Comparison of ENCODE assay signal across 9 cellular contexts in genomic region chr2:38747819-38748218, GRCh38. TPM values are rescaled to one million over a fixed set of nuclear protein-coding genes. Genes with fewer than 3 reads are reported as not detected.
DNase-seq lines count a peak whose midpoint lies in the region; ATAC-seq, FAIRE-seq and TF ChIP-seq lines count a peak whose summit lies in the region.
"Had no signal": no experiment of that assay in that cellular context is flagged by ENCODE, and none has a peak within 500 bp of the region (broad histone marks: within the 10 kb centered on the region; RNA-seq: fewer than 3 reads in every experiment).

No MANE protein-coding gene starts in this region.

- no peaks in the 10 kb centered on the region for H3K9me3 Mint-ChIP-seq in activated CD8-positive, alpha-beta T cell treated with anti-CD3 and anti-CD28 coated beads, Interleukin-2, amount 10 ng/mL, durations not matched to agents 7 days and 5 days (ENCODE audit: insufficient read depth)

- peaks cover 17 to 52% of the 10 kb centered on the region in 2 experiments for H3K36me3 ChIP-seq in HepG2 (replicated peaks in 1 of 2; ENCODE audit: control insufficient read depth in 1 of 2, insufficient read depth in 2 of 2, low read length in 2 of 2)
- H3K36me3 ChIP-seq in right lobe of liver = peaks cover 0 to 72% (median 39%) of the 10 kb centered on the region in 4 donors
- peaks cover 78% of the 10 kb centered on the region for H3K36me3 ChIP-seq in iPS-20b (ENCODE audit: insufficient read depth, low read depth, low read length)
- no peaks in the 10 kb centered on the region for H3K36me3 ChIP-seq in uterus

- in situ Hi-C loops in HepG2 (cut with HindIII; ENCODE audit: extremely low pct_ligation_motif_present, low pct_unique_long_range_greater_than_20kb) = loop anchor here (25.0 kb wide), 1 partner anchor 436 kb away; no protein-coding TSS in a partner anchor

- WGBS in HepG2 (ENCODE audit: low lambda C conversion rate) = 81% methylated on average over 5 of the region's 5 CpGs
- 64% methylated on average over 5 of the region's 5 CpGs for WGBS in right lobe of liver (ENCODE audit: insufficient coverage, low coverage, low lambda C conversion rate, missing lambda C conversion rate)

- H3K36me3 Mint-ChIP-seq in activated CD8-positive, alpha-beta T cell treated with anti-CD3 and anti-CD28 coated beads, Interleukin-2, amount 10 ng/mL, durations not matched to agents 7 days and 5 days (ENCODE audit: low read depth) = peaks cover 76% of the 10 kb centered on the region

- peak overlapping the region; percentile 67 for H3K27ac Mint-ChIP-seq in activated CD8-positive, alpha-beta T cell treated with anti-CD3 and anti-CD28 coated beads, Interleukin-2, amount 10 ng/mL, durations not matched to agents 7 days and 5 days

- H3K4me2 ChIP-seq in HepG2 (ENCODE audit: low read depth, low read length) = peak overlapping the region; percentile 86

- H4K20me1 ChIP-seq in HepG2 (ENCODE audit: insufficient read depth, low read length) = peaks cover 72% of the 10 kb centered on the region

- DNase-seq in HepG2 (ENCODE audit: low spot score) = no peak
- DNase-seq in right lobe of liver = no peak
- DNase-seq in activated CD8-positive, alpha-beta T cell treated with anti-CD3 and anti-CD28 coated beads, Interleukin-2, amount 10 ng/mL, durations not matched to agents 7 days and 5 days = no peak
- DNase-seq in uterus = no peak
- DNase-seq in stimulated activated naive CD4-positive, alpha-beta T cell treated with Interleukin-2 at 50 U/mL for 16 hours (lab: John Stamatoyannopoulos, UW) = no peak
- DNase-seq in NCI-H2081 (lab: John Stamatoyannopoulos, UW) = no peak
- DNase-seq: SJCRH30 had no signal

- H3K79me2 ChIP-seq in HepG2 (ENCODE audit: insufficient read depth, low read length) = peaks cover 70% of the 10 kb centered on the region

- H3K4me3 Mint-ChIP-seq in activated CD8-positive, alpha-beta T cell treated with anti-CD3 and anti-CD28 coated beads, Interleukin-2, amount 10 ng/mL, durations not matched to agents 7 days and 5 days = peak overlapping the region; percentile 93

- no peak overlapping the region for H3K27ac ChIP-seq in HepG2 (ENCODE audit: extremely low read length, insufficient read depth, low read length)
- no peak overlapping the region for H3K27ac ChIP-seq in right lobe of liver
- H3K27ac ChIP-seq in iPS-20b (ENCODE audit: low read length) = no peak overlapping the region
- H3K27ac ChIP-seq in uterus = peak overlapping the region; percentile 28 to 44
- H3K27ac ChIP-seq: SJCRH30 had no signal

- TF ChIP-seq RAD21 in HepG2 (CRISPR knock-in tag; IDR thresholded peaks at IDR 0.05) = no peak

- peak overlapping the region in 2 of 3 experiments; percentile 2 to 3; a peak in 1 of 6 replicates for H3K4me3 ChIP-seq in HepG2 (replicated peaks in 1 of 3; ENCODE audit: insufficient read depth in 1 of 3, low read depth in 2 of 3, low read length in 3 of 3)
- H3K4me3 ChIP-seq in right lobe of liver = no peak overlapping the region
- peak overlapping the region; percentile 92; the same call in 1 of the 2 replicates for H3K4me3 ChIP-seq in iPS-20b (ENCODE audit: low read length)
- no peak overlapping the region for H3K4me3 ChIP-seq in uterus
- H3K4me3 ChIP-seq: SJCRH30 had no signal

- TF ChIP-seq EP300 in HepG2 (IDR thresholded peaks at IDR 0.05; ENCODE audit: low read depth in 2 of 2, low read length in 2 of 2) (no peak), HepG2 (CRISPR knock-in tag; IDR thresholded peaks at IDR 0.05; ENCODE audit: borderline replicate concordance) (no peak)

- H3K4me1 Mint-ChIP-seq in activated CD8-positive, alpha-beta T cell treated with anti-CD3 and anti-CD28 coated beads, Interleukin-2, amount 10 ng/mL, durations not matched to agents 7 days and 5 days (ENCODE audit: low read depth) = peaks cover 68% of the 10 kb centered on the region

- H3K4me1 ChIP-seq in HepG2 (ENCODE audit: insufficient read depth, low read length) = peaks cover 82% of the 10 kb centered on the region
- peaks cover 0 to 71% (median 27%) of the 10 kb centered on the region in 4 donors for H3K4me1 ChIP-seq in right lobe of liver
- H3K4me1 ChIP-seq in iPS-20b (ENCODE audit: insufficient read depth, low read length) = peaks cover 6% of the 10 kb centered on the region
- peaks cover 20% of the 10 kb centered on the region in 2 donors for H3K4me1 ChIP-seq in uterus

- BruUV-seq in HepG2 (replicated peaks; lab: Mats Ljungman, UMichigan) = no TSS peak

- H3K27me3 Mint-ChIP-seq in activated CD8-positive, alpha-beta T cell treated with anti-CD3 and anti-CD28 coated beads, Interleukin-2, amount 10 ng/mL, durations not matched to agents 7 days and 5 days (ENCODE audit: low read depth) = no peaks in the 10 kb centered on the region

- no peak for TF ChIP-seq CTCF in HepG2 (CRISPR knock-in tag; IDR thresholded peaks at IDR 0.05)
- no peak for TF ChIP-seq CTCF in right lobe of liver (IDR thresholded peaks at IDR 0.05)
- no peak for TF ChIP-seq CTCF in uterus (IDR thresholded peaks at IDR 0.05)

- H2AFZ ChIP-seq in HepG2 (ENCODE audit: low read length) = no peak overlapping the region

- TF ChIP-seq POLR2A in HepG2 (IDR thresholded peaks at IDR 0.05; ENCODE audit: insufficient read depth in 1 of 2, low read depth in 2 of 2, low read length in 2 of 2) (no peak), right lobe of liver (IDR thresholded peaks at IDR 0.05) (no peak), uterus (IDR thresholded peaks at IDR 0.05) (no peak)

- POLR2A ChIA-PET in HepG2 (lab: Yijun Ruan, JAX) = interaction anchor here (1.9 kb wide), 1 partner anchor 16 kb away, joined by 6 read pairs; no protein-coding TSS in a partner anchor
- POLR2A ChIA-PET in activated CD8-positive, alpha-beta T cell treated with anti-CD3 and anti-CD28 coated beads, Interleukin-2, amount 10 ng/mL, durations not matched to agents 7 days and 5 days (lab: Charles Lee) = interaction anchor here (0.6 to 6.4 kb wide), 7 partner anchors 10 to 206 kb away, joined by 3 to 85 read pairs (median 4); partner anchors contain the start of gene HNRNPLL

- H3K9me3 ChIP-seq in HepG2 (ENCODE audit: low read length) = no peaks in the 10 kb centered on the region
- no peaks in the 10 kb centered on the region for H3K9me3 ChIP-seq in right lobe of liver
- no peaks in the 10 kb centered on the region for H3K9me3 ChIP-seq in iPS-20b (ENCODE audit: insufficient read depth, low read depth, low read length)
- H3K9me3 ChIP-seq in uterus = no peaks in the 10 kb centered on the region
- H3K9me3 ChIP-seq: SJCRH30 had no signal

- H3K9ac ChIP-seq in HepG2 (ENCODE audit: insufficient read depth, low read depth, low read length) = no peak overlapping the region
- H3K9ac ChIP-seq in iPS-20b (ENCODE audit: low read depth, low read length) = no peak overlapping the region

- no peaks in the 10 kb centered on the region; a peak in 1 of 5 replicates for H3K27me3 ChIP-seq in HepG2 (ENCODE audit: control insufficient read depth in 1 of 2, insufficient read depth in 2 of 2, low read length in 2 of 2)
- no peaks in the 10 kb centered on the region for H3K27me3 ChIP-seq in right lobe of liver
- no peaks in the 10 kb centered on the region for H3K27me3 ChIP-seq in iPS-20b (ENCODE audit: insufficient read depth, low read length)
- no peaks in the 10 kb centered on the region for H3K27me3 ChIP-seq in uterus
- H3K27me3 ChIP-seq: SJCRH30 had no signal

- CTCF ChIA-PET in HepG2 (lab: Yijun Ruan, JAX; ENCODE audit: low intra/inter-chr PET ratio, low total read pairs) = no interaction called here
- CTCF ChIA-PET in activated CD8-positive, alpha-beta T cell treated with anti-CD3 and anti-CD28 coated beads, Interleukin-2, amount 10 ng/mL, durations not matched to agents 7 days and 5 days (lab: Charles Lee) = interaction anchor here (1.0 to 1.2 kb wide), 2 partner anchors 240 to 482 kb away, joined by 3 read pairs; no protein-coding TSS in a partner anchor

- ATAC-seq in HepG2 (no peak), right lobe of liver (no peak), HG02852 (IDR thresholded peaks at IDR 0.05; ENCODE audit: unreplicated experiment) (no peak)
- ATAC-seq in activated CD8-positive, alpha-beta T cell treated with anti-CD3 and anti-CD28 coated beads, Interleukin-2, amount 10 ng/mL, durations not matched to agents 7 days and 5 days = no peak

- no peak for FAIRE-seq in HepG2 (lab: Jason Lieb, UNC)

- intact Hi-C loops in HepG2 (cut with micrococcal nuclease; ENCODE audit: unreplicated experiment) (loop anchor here (10.0 kb wide), 1 partner anchor 87 kb away; no protein-coding TSS in a partner anchor), right lobe of liver (cut with DNase I) (no loop called here), uterus (cut with DNase I; ENCODE audit: low total_unique reads) (loop anchor here (10.0 kb wide), 2 partner anchors 163 to 213 kb away; no protein-coding TSS in a partner anchor)

RNA-seq across cellular contexts. Expression of gene SRSF7, which starts 3.3 kb away (rescaled TPM):
- 275 and 377 TPM in 2 replicates for total RNA-seq in HepG2 (2016; rRNA removed; fragmentation: Illumina TruSeq; extraction: Trizol)
- 67.2 and 80.5 TPM in 2 replicates for total RNA-seq in HepG2 (2016; cell fraction: cytosol; rRNA removed; fragmentation: Illumina TruSeq; extraction: Trizol; ENCODE audit: low read depth)
- 285 and 392 TPM in 2 replicates for total RNA-seq in HepG2 (2016; cell fraction: insoluble cytoplasmic fraction; rRNA removed; fragmentation: Illumina TruSeq; extraction: Trizol)
- 77.6 and 84.5 TPM in 2 replicates for total RNA-seq in HepG2 (2016; cell fraction: membrane; rRNA removed; fragmentation: Illumina TruSeq; extraction: Trizol)
- total RNA-seq in HepG2 (2016; cell fraction: nucleus; rRNA removed; fragmentation: Illumina TruSeq; extraction: Trizol) = 186 and 191 TPM in 2 replicates
- polyA plus RNA-seq in HepG2 (2011; rRNA removed) = 154 and 172 TPM in 2 replicates
- 76.4 and 98.0 TPM in 2 replicates for polyA plus RNA-seq in HepG2 (2011; cell fraction: cytosol; rRNA removed)
- polyA plus RNA-seq in HepG2 (2011; cell fraction: nucleus; rRNA removed) = 231 and 316 TPM in 2 replicates
- 106 and 123 TPM in 2 replicates for polyA plus RNA-seq in HepG2 (2012)
- 48.7 and 55.5 TPM in 2 replicates for polyA plus RNA-seq in HepG2 (2016; cell fraction: cytosol; fragmentation: Illumina TruSeq; extraction: Trizol; ENCODE audit: low read depth)
- polyA plus RNA-seq in HepG2 (2016; cell fraction: insoluble cytoplasmic fraction; fragmentation: Illumina TruSeq; extraction: Trizol; ENCODE audit: low read depth) = 378 and 417 TPM in 2 replicates
- polyA plus RNA-seq in HepG2 (2016; cell fraction: membrane; fragmentation: Illumina TruSeq; extraction: Trizol; ENCODE audit: low read depth) = 45.0 and 50.4 TPM in 2 replicates
- 359 and 362 TPM in 2 replicates for polyA plus RNA-seq in HepG2 (2016; cell fraction: nucleus; fragmentation: Illumina TruSeq; extraction: Trizol; ENCODE audit: insufficient read depth, low read depth)
- polyA minus RNA-seq in HepG2 (2011; rRNA and poly(A)+ RNA removed; ENCODE audit: low replicate concordance) = 67.1 and 233 TPM in 2 replicates
- polyA minus RNA-seq in HepG2 (2011; cell fraction: cytosol; rRNA and poly(A)+ RNA removed) = 41.8 and 45.7 TPM in 2 replicates
- 175 and 230 TPM in 2 replicates for polyA minus RNA-seq in HepG2 (2011; cell fraction: nucleus; rRNA and poly(A)+ RNA removed)
- 10 to 100 TPM; 33.5 to 57.4 (median 44.4) TPM for total RNA-seq in right lobe of liver
- total RNA-seq in activated CD8-positive, alpha-beta T cell treated with anti-CD3 and anti-CD28 coated beads, Interleukin-2, amount 10 ng/mL, durations not matched to agents 7 days and 5 days = 100 to 1,000 TPM; 348 to 356 TPM
- total RNA-seq in uterus = 100 to 1,000 TPM in 3 of 4 donors, 10 to 100 TPM in 1; 94.4 to 163 (median 128) TPM

RNA-seq across cellular contexts. Expression of gene GEMIN6, which starts 30.2 kb away (rescaled TPM):
- 43.2 and 62.7 TPM in 2 replicates for total RNA-seq in HepG2 (2016; rRNA removed; fragmentation: Illumina TruSeq; extraction: Trizol)
- total RNA-seq in HepG2 (2016; cell fraction: cytosol; rRNA removed; fragmentation: Illumina TruSeq; extraction: Trizol; ENCODE audit: low read depth) = 12.7 and 14.8 TPM in 2 replicates
- total RNA-seq in HepG2 (2016; cell fraction: insoluble cytoplasmic fraction; rRNA removed; fragmentation: Illumina TruSeq; extraction: Trizol) = 46.9 and 68.8 TPM in 2 replicates
- total RNA-seq in HepG2 (2016; cell fraction: membrane; rRNA removed; fragmentation: Illumina TruSeq; extraction: Trizol) = 27.5 and 31.0 TPM in 2 replicates
- total RNA-seq in HepG2 (2016; cell fraction: nucleus; rRNA removed; fragmentation: Illumina TruSeq; extraction: Trizol) = 11.9 and 15.9 TPM in 2 replicates
- 13.0 and 14.4 TPM in 2 replicates for polyA plus RNA-seq in HepG2 (2011; rRNA removed)
- 7.9 and 12.4 TPM in 2 replicates for polyA plus RNA-seq in HepG2 (2011; cell fraction: cytosol; rRNA removed)
- 1.6 and 3.7 TPM in 2 replicates for polyA plus RNA-seq in HepG2 (2011; cell fraction: nucleus; rRNA removed)
- 15.2 and 30.2 TPM in 2 replicates for polyA plus RNA-seq in HepG2 (2012)
- 12.3 and 13.5 TPM in 2 replicates for polyA plus RNA-seq in HepG2 (2016; cell fraction: cytosol; fragmentation: Illumina TruSeq; extraction: Trizol; ENCODE audit: low read depth)
- polyA plus RNA-seq in HepG2 (2016; cell fraction: insoluble cytoplasmic fraction; fragmentation: Illumina TruSeq; extraction: Trizol; ENCODE audit: low read depth) = 58.6 and 61.6 TPM in 2 replicates
- 18.4 and 19.5 TPM in 2 replicates for polyA plus RNA-seq in HepG2 (2016; cell fraction: membrane; fragmentation: Illumina TruSeq; extraction: Trizol; ENCODE audit: low read depth)
- 23.2 and 25.7 TPM in 2 replicates for polyA plus RNA-seq in HepG2 (2016; cell fraction: nucleus; fragmentation: Illumina TruSeq; extraction: Trizol; ENCODE audit: insufficient read depth, low read depth)
- polyA minus RNA-seq in HepG2 (2011; rRNA and poly(A)+ RNA removed; ENCODE audit: low replicate concordance) = 2.1 and 7.0 TPM in 2 replicates
- polyA minus RNA-seq in HepG2 (2011; cell fraction: cytosol; rRNA and poly(A)+ RNA removed) = 6.2 and 8.2 TPM in 2 replicates
- 1.7 and 2.9 TPM in 2 replicates for polyA minus RNA-seq in HepG2 (2011; cell fraction: nucleus; rRNA and poly(A)+ RNA removed)
- total RNA-seq in right lobe of liver = 10 to 100 TPM in 1 of 6 experiments, 1 to 10 TPM in 5; 5.8 to 10.5 (median 7.3) TPM
- total RNA-seq in activated CD8-positive, alpha-beta T cell treated with anti-CD3 and anti-CD28 coated beads, Interleukin-2, amount 10 ng/mL, durations not matched to agents 7 days and 5 days = 10 to 100 TPM; 20.6 to 21.0 TPM
- 10 to 100 TPM in 1 of 4 donors, 1 to 10 TPM in 3; 1.8 to 11.9 (median 5.4) TPM for total RNA-seq in uterus

Comparison
In these comparisons a context has a peak if more than half of its experiments do, and no peak if none do; other contexts are left out.
1. H3K4me3 ChIP-seq: peak in HepG2 (2 of 3) and iPS-20b (single experiment); none in right lobe of liver (0 of 3) and uterus (0 of 2).
2. intact Hi-C loops: an anchor here in HepG2 (10.0 kb wide) and uterus (10.0 kb wide); none called in right lobe of liver.
3. H3K27ac ChIP-seq: peak in uterus (2 of 2); none in HepG2 (single experiment), right lobe of liver (0 of 3) and iPS-20b (single experiment).